ENCODE assay signal across 8 cellular contexts in the genomic region with DNA sequence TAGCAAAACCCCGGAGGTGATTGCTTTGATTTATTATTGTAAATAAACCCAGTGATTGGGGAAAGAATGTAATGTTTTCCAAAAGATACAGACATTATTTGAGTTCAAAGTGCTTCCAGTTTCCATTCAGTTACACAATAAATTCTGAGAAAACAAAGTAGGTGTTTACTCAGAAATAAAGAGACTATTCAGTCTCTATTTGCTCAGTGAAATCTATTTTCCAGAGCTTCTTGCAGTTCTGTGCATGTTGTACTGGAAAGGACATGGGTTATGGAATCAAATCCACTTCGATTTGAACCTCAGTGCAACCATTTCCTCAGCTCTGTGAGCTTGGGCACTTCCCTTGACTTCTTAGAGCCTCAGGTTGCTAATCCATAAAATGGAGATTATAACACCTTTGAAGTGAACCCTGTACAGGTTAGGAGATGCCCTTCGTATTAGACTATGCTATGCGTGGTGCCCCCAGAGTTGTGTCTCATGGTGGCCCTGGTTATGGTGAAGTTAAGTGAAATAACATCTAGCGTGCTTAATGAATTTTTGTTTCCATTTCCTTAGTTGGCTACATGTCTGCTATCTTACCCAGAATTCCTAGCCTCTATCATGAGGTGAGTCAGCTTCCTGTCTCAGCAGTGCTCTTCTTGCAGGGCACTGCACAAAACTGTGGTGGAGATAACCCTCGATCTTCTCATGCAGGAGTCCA.
DNase-seq lines count a peak whose midpoint lies in the region; ATAC-seq lines count a peak whose summit lies in the region.

No MANE protein-coding gene starts in this region.

- peak overlapping the region in 3 of 4 donors; percentile 67 to 92 (median 79) for H3K4me3 Mint-ChIP-seq in IgD-negative memory B cell
- H3K4me3 Mint-ChIP-seq in activated T-helper 1 cell treated with anti-CD3 and anti-CD28 coated beads, Interleukin-12 subunit alpha, Interleukin-12 subunit beta, Interleukin-2, Interleukin-4 antibody, amounts not matched to agents 30 ng/mL and 10 ng/mL and 1 ng/mL, durations not matched to agents 14 hours and 24 hours and 36 hours: peak overlapping the region; percentile 82
- peak overlapping the region; percentile 40 to 84 (median 74) for H3K4me3 Mint-ChIP-seq in naive thymus-derived CD8-positive, alpha-beta T cell

- peak overlapping the region; percentile 65 to 95 (median 94) for H3K27ac Mint-ChIP-seq in IgD-negative memory B cell
- H3K27ac Mint-ChIP-seq in activated T-helper 1 cell treated with anti-CD3 and anti-CD28 coated beads, Interleukin-12 subunit alpha, Interleukin-12 subunit beta, Interleukin-2, Interleukin-4 antibody, amounts not matched to agents 30 ng/mL and 10 ng/mL and 1 ng/mL, durations not matched to agents 14 hours and 24 hours and 36 hours: peak overlapping the region; percentile 95
- peak overlapping the region; percentile 72 to 97 (median 94) for H3K27ac Mint-ChIP-seq in naive thymus-derived CD8-positive, alpha-beta T cell

- POLR2A ChIA-PET in naive thymus-derived CD8-positive, alpha-beta T cell (lab: Charles Lee): interaction anchor here (0.6 to 6.4 kb wide), 7 partner anchors 10 to 132 kb away, joined by 3 to 123 read pairs (median 4); no protein-coding TSS in a partner anchor

- H3K36me3 Mint-ChIP-seq in IgD-negative memory B cell: peaks cover 26% of the 10 kb centered on the region
- H3K36me3 Mint-ChIP-seq in activated T-helper 1 cell treated with anti-CD3 and anti-CD28 coated beads, Interleukin-12 subunit alpha, Interleukin-12 subunit beta, Interleukin-2, Interleukin-4 antibody, amounts not matched to agents 30 ng/mL and 10 ng/mL and 1 ng/mL, durations not matched to agents 14 hours and 24 hours and 36 hours (ENCODE audit: low read depth): peaks cover 73% of the 10 kb centered on the region
- peaks cover 29 to 79% (median 60%) of the 10 kb centered on the region in 3 donors for H3K36me3 Mint-ChIP-seq in naive thymus-derived CD8-positive, alpha-beta T cell

- DNase-seq in activated gamma-delta T cell treated with Interleukin-2 at 50 U/mL for 16 hours: peak; percentile 50
- no peak for DNase-seq in activated gamma-delta T cell (lab: John Stamatoyannopoulos, UW)
- DNase-seq in activated T-helper 1 cell treated with anti-CD3 and anti-CD28 coated beads, Interleukin-12 subunit alpha, Interleukin-12 subunit beta, Interleukin-2, Interleukin-4 antibody, amounts not matched to agents 30 ng/mL and 10 ng/mL and 1 ng/mL, durations not matched to agents 14 hours and 24 hours and 36 hours (ENCODE audit: low spot score): peak; percentile 57
- DNase-seq in naive thymus-derived CD8-positive, alpha-beta T cell: peak in 5 of 10 donors; percentile 26 to 74 (median 44)
- no peak for DNase-seq in anterior cingulate cortex (lab: John Stamatoyannopoulos, UW)
- DNase-seq in OCI-M2 (lab: John Stamatoyannopoulos, UW; ENCODE audit: unreplicated experiment): no peak

- H3K9me3 Mint-ChIP-seq in IgD-negative memory B cell: no peaks in the 10 kb centered on the region
- H3K9me3 Mint-ChIP-seq in activated T-helper 1 cell treated with anti-CD3 and anti-CD28 coated beads, Interleukin-12 subunit alpha, Interleukin-12 subunit beta, Interleukin-2, Interleukin-4 antibody, amounts not matched to agents 30 ng/mL and 10 ng/mL and 1 ng/mL, durations not matched to agents 14 hours and 24 hours and 36 hours: peaks cover 7% of the 10 kb centered on the region
- H3K9me3 Mint-ChIP-seq in naive thymus-derived CD8-positive, alpha-beta T cell: peaks cover 0 to 3% (median 0%) of the 10 kb centered on the region in 9 donors

- H3K27me3 Mint-ChIP-seq in IgD-negative memory B cell: no peaks in the 10 kb centered on the region
- H3K27me3 Mint-ChIP-seq in activated T-helper 1 cell treated with anti-CD3 and anti-CD28 coated beads, Interleukin-12 subunit alpha, Interleukin-12 subunit beta, Interleukin-2, Interleukin-4 antibody, amounts not matched to agents 30 ng/mL and 10 ng/mL and 1 ng/mL, durations not matched to agents 14 hours and 24 hours and 36 hours (ENCODE audit: insufficient read depth): no peaks in the 10 kb centered on the region
- H3K27me3 Mint-ChIP-seq in naive thymus-derived CD8-positive, alpha-beta T cell: no peaks in the 10 kb centered on the region

- intact Hi-C loops in activated T-helper 1 cell treated with anti-CD3 and anti-CD28 coated beads, Interleukin-12 subunit alpha, Interleukin-12 subunit beta, Interleukin-2, Interleukin-4 antibody, amounts not matched to agents 30 ng/mL and 10 ng/mL and 1 ng/mL, durations not matched to agents 14 hours and 24 hours and 36 hours (cut with micrococcal nuclease): loop anchor here (1.0 to 10.0 kb wide), 9 partner anchors 12 to 1873 kb away; no protein-coding TSS in a partner anchor

- H3K4me1 Mint-ChIP-seq in IgD-negative memory B cell: peaks cover 60 to 76% (median 65%) of the 10 kb centered on the region in 3 donors
- H3K4me1 Mint-ChIP-seq in activated T-helper 1 cell treated with anti-CD3 and anti-CD28 coated beads, Interleukin-12 subunit alpha, Interleukin-12 subunit beta, Interleukin-2, Interleukin-4 antibody, amounts not matched to agents 30 ng/mL and 10 ng/mL and 1 ng/mL, durations not matched to agents 14 hours and 24 hours and 36 hours (ENCODE audit: low read depth): peaks cover 84% of the 10 kb centered on the region
- H3K4me1 Mint-ChIP-seq in naive thymus-derived CD8-positive, alpha-beta T cell: peaks cover 49 to 85% (median 81%) of the 10 kb centered on the region in 4 donors

- ATAC-seq in naive thymus-derived CD8-positive, alpha-beta T cell: peak; percentile 93 to 94
- no peak for ATAC-seq in HG02970 (IDR thresholded peaks at IDR 0.05; ENCODE audit: low FRiP score, unreplicated experiment)

Comparison
In these comparisons a context has a peak if more than half of its experiments do, and no peak if none do; other contexts are left out.
1. DNase-seq: peak in activated gamma-delta T cell treated with Interleukin-2 at 50 U/mL for 16 hours (single experiment) and activated T-helper 1 cell treated with anti-CD3 and anti-CD28 coated beads, Interleukin-12 subunit alpha, Interleukin-12 subunit beta, Interleukin-2, Interleukin-4 antibody, amounts not matched to agents 30 ng/mL and 10 ng/mL and 1 ng/mL, durations not matched to agents 14 hours and 24 hours and 36 hours (single experiment); none in activated gamma-delta T cell (single experiment), anterior cingulate cortex (0 of 58) and OCI-M2 (single experiment).
2. Peak in every context shown above with its lines, with median percentiles within 50 percentile points of each other: H3K27ac Mint-ChIP-seq and H3K4me3 Mint-ChIP-seq.